ENCODE assay signal across 1 cellular context in genomic region chr7:100101016-100101862, GRCh38.
TF ChIP-seq lines count a peak whose summit lies in the region.

Gene AP4M1 (plus strand): TSS chr7:100101643. CDS start chr7:100101715, 72 bp downstream.
Gene MCM7 (minus strand): TSS chr7:100101397. CDS start chr7:100101294, 103 bp downstream.

TF ChIP-seq in K562, 482 proteins besides CTCF, POLR2A, EP300 and RAD21 (continued from another document and continues in another):
- TF ChIP-seq CHD7 (IDR thresholded peaks at IDR 0.05; ENCODE audit: low read depth, low read length) (no peak), CHD1 (IDR thresholded peaks at IDR 0.05; ENCODE audit: low read length) (peak; percentile 49), RBM17 (IDR thresholded peaks at IDR 0.05; ENCODE audit: borderline replicate concordance, low read depth, low read length) (no peak), HMG20B (CRISPR knock-in tag; IDR thresholded peaks at IDR 0.05) (no peak), ELF1 (tag; IDR thresholded peaks at IDR 0.05) (no peak), FOXA1 (IDR thresholded peaks at IDR 0.05; ENCODE audit: borderline replicate concordance) (no peak), NFATC3 (IDR thresholded peaks at IDR 0.05) (no peak), PHB (CRISPR knock-in tag; IDR thresholded peaks at IDR 0.05) (0 out of 2 replicates have a peak, but pooled peaks have one; percentile 49), ZNF436 (CRISPR knock-in tag; IDR thresholded peaks at IDR 0.05) (no peak), ELF4 (CRISPR knock-in tag; IDR thresholded peaks at IDR 0.05) (no peak), GABPA (tag; conservative IDR thresholded peaks at IDR 0.05; ENCODE audit: low read depth) (no peak), NFXL1 (CRISPR knock-in tag; IDR thresholded peaks at IDR 0.05) (peak; percentile 71; the same call in 1 of the 2 replicates), NEUROD1 (IDR thresholded peaks at IDR 0.05; ENCODE audit: borderline replicate concordance, low read depth, low read length, partially characterized antibody) (peak; percentile 87), MCM3 (IDR thresholded peaks at IDR 0.05) (no peak), SNAPC5 (CRISPR knock-in tag; IDR thresholded peaks at IDR 0.05) (no peak), ADNP (tag; IDR thresholded peaks at IDR 0.05) (no peak), KDM4B (IDR thresholded peaks at IDR 0.05; ENCODE audit: borderline replicate concordance in 2 of 2, low read depth in 1 of 2) (no peak), DIDO1 (tag; IDR thresholded peaks at IDR 0.05; ENCODE audit: low read depth) (no peak), IRF2 (CRISPR knock-in tag; IDR thresholded peaks at IDR 0.05) (peak; percentile 29; the same call in 1 of the 2 replicates), HDAC1 (IDR thresholded peaks at IDR 0.05) (peak; percentile 13 to 96; a peak in 3 of 4 replicates), ZNF655 (CRISPR knock-in tag; IDR thresholded peaks at IDR 0.05) (no peak), NFE2 (IDR thresholded peaks at IDR 0.05; ENCODE audit: low read depth) (no peak), MEIS2 (IDR thresholded peaks at IDR 0.05; ENCODE audit: partially characterized antibody) (peak; percentile 75), KDM2B (CRISPR knock-in tag; IDR thresholded peaks at IDR 0.05) (0 out of 2 replicates have a peak, but pooled peaks have one; percentile 42), SMAD3 (CRISPR knock-in tag; conservative IDR thresholded peaks at IDR 0.05) (no peak), RAD51 (IDR thresholded peaks at IDR 0.05; ENCODE audit: borderline replicate concordance, low read depth) (peak; percentile 98), ZBTB9 (CRISPR knock-in tag; IDR thresholded peaks at IDR 0.05) (0 out of 2 replicates have a peak, but pooled peaks have one; percentile 43), ATF7 (IDR thresholded peaks at IDR 0.05) (peak; percentile 47), HNRNPL (IDR thresholded peaks at IDR 0.05; ENCODE audit: low read depth, low read length) (peak; percentile 90), RNF2 (IDR thresholded peaks at IDR 0.05) (peak; percentile 66), NCOA1 (IDR thresholded peaks at IDR 0.05; ENCODE audit: low read depth) (no peak), TAF1 (IDR thresholded peaks at IDR 0.05; ENCODE audit: control insufficient read depth, extremely low read depth, insufficient read depth, low read length, severe bottlenecking) (peak; percentile 84), NFIC (IDR thresholded peaks at IDR 0.05) (0 out of 2 replicates have a peak, but pooled peaks have one; percentile 29), MAFF (IDR thresholded peaks at IDR 0.05; ENCODE audit: low read length) (no peak), MNT (conservative IDR thresholded peaks at IDR 0.05) (peak; percentile 89 to 92), KDM5B (IDR thresholded peaks at IDR 0.05; ENCODE audit: insufficient replicate concordance, low read depth, low read length) (peak; percentile 52), ZFP1 (CRISPR knock-in tag; IDR thresholded peaks at IDR 0.05) (no peak), FOXP1 (CRISPR knock-in tag; IDR thresholded peaks at IDR 0.05) (peak; percentile 45; the same call in 1 of the 2 replicates), HOMEZ (CRISPR knock-in tag; IDR thresholded peaks at IDR 0.05) (no peak), ID3 (CRISPR knock-in tag; IDR thresholded peaks at IDR 0.05) (no peak), ID3 (tag; IDR thresholded peaks at IDR 0.05) (no peak), ZNF444 (CRISPR knock-in tag; IDR thresholded peaks at IDR 0.05) (no peak), ZNF212 (CRISPR knock-in tag; IDR thresholded peaks at IDR 0.05) (no peak), CCNT2 (IDR thresholded peaks at IDR 0.05; ENCODE audit: borderline replicate concordance, extremely low read depth, insufficient read length, low read depth, low read length) (peak; percentile 76), EWSR1 (IDR thresholded peaks at IDR 0.05; ENCODE audit: borderline replicate concordance, low read depth, partially characterized antibody) (no peak), ZNF184 (CRISPR knock-in tag; IDR thresholded peaks at IDR 0.05) (no peak), MCM2 (IDR thresholded peaks at IDR 0.05; ENCODE audit: low read depth) (no peak), HDAC6 (IDR thresholded peaks at IDR 0.05; ENCODE audit: low read depth, low read length) (no peak), ZNF785 (CRISPR knock-in tag; IDR thresholded peaks at IDR 0.05) (no peak), POLR3G (IDR thresholded peaks at IDR 0.05; ENCODE audit: extremely low read depth, insufficient read length, insufficient replicate concordance) (no peak), ZNF277 (CRISPR knock-in tag; IDR thresholded peaks at IDR 0.05; ENCODE audit: borderline replicate concordance) (no peak), HDAC2 (IDR thresholded peaks at IDR 0.05) (peak; percentile 37; the same call in 1 of the 2 replicates)
